ENCODE assay signal across 15 cellular contexts in genomic region chr12:27672654-27673053, GRCh38. TPM values are rescaled to one million over a fixed set of nuclear protein-coding genes. Genes with fewer than 3 reads are reported as not detected.
DNase-seq lines count a peak whose midpoint lies in the region; TF ChIP-seq lines count a peak whose summit lies in the region.
"Had no signal": no experiment of that assay in that cellular context is flagged by ENCODE, and none has a peak within 500 bp of the region (broad histone marks: within the 10 kb centered on the region; RNA-seq: fewer than 3 reads in every experiment).

No MANE protein-coding gene starts in this region.

- peaks cover 34% of the 10 kb centered on the region for H3K36me3 Mint-ChIP-seq in chondrocyte (ENCODE audit: low read depth)

- H3K9me3 ChIP-seq in BLaER1: no peaks in the 10 kb centered on the region
- H3K9me3 ChIP-seq in right atrium auricular region: no peaks in the 10 kb centered on the region
- H3K9me3 ChIP-seq in suprapubic skin: no peaks in the 10 kb centered on the region

- TF ChIP-seq EP300 in suprapubic skin (IDR thresholded peaks at IDR 0.05): no peak

- H4K20me1 ChIP-seq in BLaER1: no peaks in the 10 kb centered on the region

- H3K4me3 Mint-ChIP-seq in chondrocyte (ENCODE audit: unreplicated experiment): peak overlapping the region; percentile 28
- H3K4me3 Mint-ChIP-seq: CD8-positive, alpha-beta memory T cell had no signal

- no peak overlapping the region for H3K9ac ChIP-seq in BLaER1

- no peak for TF ChIP-seq POLR2A in suprapubic skin (IDR thresholded peaks at IDR 0.05)

- H3K36me3 ChIP-seq in BLaER1 (peaks cover 59% of the 10 kb centered on the region), right atrium auricular region (peaks cover 42% of the 10 kb centered on the region), suprapubic skin (peaks cover 46% of the 10 kb centered on the region)

- no peaks in the 10 kb centered on the region for H3K27me3 Mint-ChIP-seq in chondrocyte (ENCODE audit: low read depth)

- H3K9me3 Mint-ChIP-seq in chondrocyte (ENCODE audit: low read depth): no peaks in the 10 kb centered on the region
- H3K9me3 Mint-ChIP-seq: CD8-positive, alpha-beta memory T cell had no signal

- TF ChIP-seq CTCF in chondrocyte (IDR thresholded peaks at IDR 0.05): no peak
- no peak for TF ChIP-seq CTCF in right atrium auricular region (IDR thresholded peaks at IDR 0.05)
- TF ChIP-seq CTCF in suprapubic skin (IDR thresholded peaks at IDR 0.05): no peak
- TF ChIP-seq CTCF in GM13977 (IDR thresholded peaks at IDR 0.05; ENCODE audit: extremely low read depth, insufficient read depth, missing control alignments): no peak

- H3K4me3 ChIP-seq in BLaER1 (no peak overlapping the region), right atrium auricular region (no peak overlapping the region), suprapubic skin (no peak overlapping the region)
- H3K4me3 ChIP-seq: PC-9 had no signal

- H3K4me1 Mint-ChIP-seq in chondrocyte (ENCODE audit: low read depth): peaks cover 41% of the 10 kb centered on the region
- H3K4me1 Mint-ChIP-seq: CD8-positive, alpha-beta memory T cell had no signal

- H3K4me2 ChIP-seq in BLaER1: peak overlapping the region; percentile 41
- H3K4me2 ChIP-seq: PC-9 had no signal

- H3K4me1 ChIP-seq in BLaER1 (peaks cover 15% of the 10 kb centered on the region), right atrium auricular region (peaks cover 0 to 30% of the 10 kb centered on the region in 2 donors), suprapubic skin (peaks cover 6% of the 10 kb centered on the region)

- H3K27me3 ChIP-seq in BLaER1 (no peaks in the 10 kb centered on the region), right atrium auricular region (no peaks in the 10 kb centered on the region), suprapubic skin (no peaks in the 10 kb centered on the region)

- WGBS in suprapubic skin: 69% methylated on average over 1 of the region's 1 CpG

- peak overlapping the region; percentile 79 for H3K27ac Mint-ChIP-seq in chondrocyte (ENCODE audit: unreplicated experiment)
- H3K27ac Mint-ChIP-seq: CD8-positive, alpha-beta memory T cell had no signal

- no peak overlapping the region for H3K27ac ChIP-seq in BLaER1
- peak overlapping the region; percentile 46 to 47 for H3K27ac ChIP-seq in right atrium auricular region
- peak overlapping the region; percentile 44 for H3K27ac ChIP-seq in suprapubic skin
- H3K27ac ChIP-seq: PC-9 had no signal

- DNase-seq in chondrocyte (ENCODE audit: low spot score): no peak
- no peak for DNase-seq in right atrium auricular region (ENCODE audit: low spot score)
- DNase-seq in suprapubic skin (ENCODE audit: low spot score in 2 of 2): no peak
- DNase-seq in GM13977 (ENCODE audit: low spot score): no peak
- no peak for DNase-seq in cortex of kidney (lab: John Stamatoyannopoulos, UW)
- no peak for DNase-seq in NCI-H2107 treated with DMSO at 0.1 percent for 48 hours (lab: John Stamatoyannopoulos, UW; ENCODE audit: unreplicated experiment)
- DNase-seq: C1 segment of cervical spinal cord; CD8-positive, alpha-beta memory T cell; KBM-7; NCI-H1105; NCI-H2081 treated with DMSO at 0.1 percent for 48 hours; NCI-H510A treated with DMSO at 0.1 percent for 48 hours; NCI-H82; PC-9 had no signal

- in situ Hi-C loops in GM13977 (cut with MboI; ENCODE audit: low pct_unique_long_range_greater_than_20kb, low sequenced_read_pairs, unreplicated experiment): no loop called here

RNA-seq across cellular contexts. Expression of gene REP15, which starts 23.6 kb away (rescaled TPM):
- 0.54 to 1.3 TPM (median 1.3 TPM) in 3 replicates for total RNA-seq in chondrocyte
- total RNA-seq in right atrium auricular region: 1 to 10 TPM; 1.4 to 3.1 TPM
- 1 to 10 TPM in 3 of 4 donors, under 1 TPM in 1; 0.99 to 2.1 (median 1.5) TPM for total RNA-seq in suprapubic skin

RNA-seq across cellular contexts. Expression of gene MRPS35, which starts 38.0 kb away (rescaled TPM):
- 29.2 to 33.1 TPM (median 33.1 TPM) in 3 replicates for total RNA-seq in chondrocyte
- 10 to 100 TPM; 41.5 to 56.0 TPM for total RNA-seq in right atrium auricular region
- 10 to 100 TPM; 35.6 to 65.8 (median 40.1) TPM for total RNA-seq in suprapubic skin
